ENCODE assay signal across 17 cellular contexts in genomic region chr5:61089351-61089750, GRCh38.
DNase-seq lines count a peak whose midpoint lies in the region; ATAC-seq, FAIRE-seq and TF ChIP-seq lines count a peak whose summit lies in the region.
"Had no signal": no experiment of that assay in that cellular context is flagged by ENCODE, and none has a peak within 500 bp of the region (broad histone marks: within the 10 kb centered on the region; RNA-seq: fewer than 3 reads in every experiment).

No MANE protein-coding gene starts in this region.

- DNase-seq in AG09309 (ENCODE audit: low read depth) (peak; percentile 16), HTR-8/SVneo (ENCODE audit: insufficient read length, low spot score) (peak; percentile 2), choroid plexus epithelial cell (ENCODE audit: low read depth) (peak; percentile 61), lung microvascular endothelial cell (ENCODE audit: low read depth in 2 of 2) (peak; percentile 17 to 69), neural progenitor cell (ENCODE audit: low spot score) (no peak), NCI-H1092 (lab: John Stamatoyannopoulos, UW) (no peak), GM23248 (no peak), mucosa of descending colon (no peak)
- DNase-seq: C1 segment of cervical spinal cord, H9, MV-4-11, NCI-H1417 treated with DMSO at 0.1 percent for 48 hours, NCI-H1930, NCI-H2171 treated with DMSO at 0.1 percent for 48 hours, NCI-H446 treated with DMSO at 0.1 percent for 48 hours, OCI-M1 had no signal

- peaks cover 4% of the 10 kb centered on the region for H3K9me3 Mint-ChIP-seq in neural progenitor cell

- H3K9me2 ChIP-seq in GM23248 (ENCODE audit: insufficient read depth): no peaks in the 10 kb centered on the region

- no peak for FAIRE-seq in HTR-8/SVneo (lab: Jason Lieb, UNC)

- H3K9me3 ChIP-seq in neural progenitor cell (ENCODE audit: low read depth) (no peaks in the 10 kb centered on the region), GM23248 (ENCODE audit: low read depth) (no peaks in the 10 kb centered on the region), mucosa of descending colon (no peaks in the 10 kb centered on the region)
- H3K9me3 ChIP-seq: SJSA1 had no signal

- no peaks in the 10 kb centered on the region for H3K27me3 ChIP-seq in neural progenitor cell
- no peaks in the 10 kb centered on the region for H3K27me3 ChIP-seq in GM23248 (replicated peaks; ENCODE audit: insufficient read depth)
- H3K27me3 ChIP-seq: SJSA1 had no signal

- H2AFZ ChIP-seq in neural progenitor cell (replicated peaks) (no peak overlapping the region), GM23248 (no peak overlapping the region)

- H3K4me2 ChIP-seq in neural progenitor cell (no peak overlapping the region), GM23248 (ENCODE audit: unreplicated experiment) (no peak overlapping the region)

- no peak overlapping the region for H3K4me3 Mint-ChIP-seq in neural progenitor cell
- H3K4me3 Mint-ChIP-seq: H9 had no signal

- WGBS in GM23248 (ENCODE audit: low coverage in 1 of 2, low lambda C conversion rate in 2 of 2, missing lambda C conversion rate in 2 of 2), 2 experiments: 93 to 99% methylated on average over 2 of the region's 2 CpGs

- H3K36me3 Mint-ChIP-seq in neural progenitor cell: no peaks in the 10 kb centered on the region

- no peaks in the 10 kb centered on the region for H3K36me3 ChIP-seq in neural progenitor cell
- peaks cover 7% of the 10 kb centered on the region; the same call in 1 of the 2 replicates for H3K36me3 ChIP-seq in GM23248 (ENCODE audit: low read depth)
- H3K36me3 ChIP-seq in mucosa of descending colon (ENCODE audit: low read depth): no peaks in the 10 kb centered on the region
- H3K36me3 ChIP-seq: SJSA1 had no signal

- H3F3A ChIP-seq in neural progenitor cell (ENCODE audit: low read depth) (no peaks in the 10 kb centered on the region), GM23248 (ENCODE audit: insufficient read depth) (no peaks in the 10 kb centered on the region)

- in situ Hi-C loops in GM23248 (cut with MboI): no loop called here

- H3K9ac ChIP-seq in neural progenitor cell (no peak overlapping the region), GM23248 (no peak overlapping the region)

- H3K79me2 ChIP-seq in neural progenitor cell (ENCODE audit: low read depth): no peaks in the 10 kb centered on the region
- peaks cover 12% of the 10 kb centered on the region; the same call in 1 of the 2 replicates for H3K79me2 ChIP-seq in GM23248 (ENCODE audit: insufficient read depth)

- intact Hi-C loops in mucosa of descending colon (cut with DNase I, micrococcal nuclease): no loop called here

- TF ChIP-seq CTCF in AG09309 (IDR thresholded peaks at IDR 0.05; ENCODE audit: control insufficient read depth, insufficient read depth, low read depth, low read length, missing control alignments) (no peak), choroid plexus epithelial cell (conservative IDR thresholded peaks at IDR 0.05; ENCODE audit: low read depth, low read length) (no peak), neural progenitor cell (IDR thresholded peaks at IDR 0.05) (no peak), mucosa of descending colon (IDR thresholded peaks at IDR 0.05) (no peak)

- H3K4me3 ChIP-seq in AG09309 (ENCODE audit: control insufficient read depth, low read depth, low read length): no peak overlapping the region
- no peak overlapping the region for H3K4me3 ChIP-seq in choroid plexus epithelial cell (ENCODE audit: low read depth, low read length)
- H3K4me3 ChIP-seq in neural progenitor cell: no peak overlapping the region
- H3K4me3 ChIP-seq in GM23248: no peak overlapping the region
- H3K4me3 ChIP-seq in mucosa of descending colon: no peak overlapping the region
- H3K4me3 ChIP-seq: SJSA1 had no signal

- H3K4me1 ChIP-seq in neural progenitor cell (no peaks in the 10 kb centered on the region), GM23248 (ENCODE audit: insufficient read depth) (no peaks in the 10 kb centered on the region), mucosa of descending colon (ENCODE audit: low read depth) (no peaks in the 10 kb centered on the region)
- H3K4me1 ChIP-seq: SJSA1 had no signal

- H4K20me1 ChIP-seq in neural progenitor cell (ENCODE audit: low read depth) (no peaks in the 10 kb centered on the region), GM23248 (ENCODE audit: insufficient read depth) (no peaks in the 10 kb centered on the region)

- H3K27ac Mint-ChIP-seq in neural progenitor cell: no peak overlapping the region
- H3K27ac Mint-ChIP-seq: H9 had no signal

- H3K4me1 Mint-ChIP-seq in neural progenitor cell: no peaks in the 10 kb centered on the region
- H3K4me1 Mint-ChIP-seq: H9 had no signal

- no peaks in the 10 kb centered on the region for H3K27me3 Mint-ChIP-seq in neural progenitor cell (ENCODE audit: insufficient read depth, low read depth)

- ATAC-seq in mucosa of descending colon: no peak

- no peak overlapping the region for H3K27ac ChIP-seq in neural progenitor cell
- no peak overlapping the region for H3K27ac ChIP-seq in GM23248
- H3K27ac ChIP-seq: SJSA1 had no signal

Comparison
In these comparisons a context has a peak if more than half of its experiments do, and no peak if none do; other contexts are left out.
1. DNase-seq: peak in AG09309 (single experiment), HTR-8/SVneo (single experiment), choroid plexus epithelial cell (single experiment) and lung microvascular endothelial cell (2 of 2); none in neural progenitor cell (single experiment), NCI-H1092 (single experiment), GM23248 (single experiment) and mucosa of descending colon (0 of 3).